In genomic region chr4:38670061-38670894, GRCh38 we compare ENCODE assay signal across 9 cellular contexts. TPM values are rescaled to one million over a fixed set of nuclear protein-coding genes. Genes with fewer than 3 reads are reported as not detected.
DNase-seq lines count a peak whose midpoint lies in the region; ATAC-seq and TF ChIP-seq lines count a peak whose summit lies in the region.
"Had no signal": no experiment of that assay in that cellular context is flagged by ENCODE, and none has a peak within 500 bp of the region (broad histone marks: within the 10 kb centered on the region; RNA-seq: fewer than 3 reads in every experiment).

No MANE protein-coding gene starts in this region.

- H3K4me3 ChIP-seq in mucosa of stomach (ENCODE audit: low read length), result peak overlapping the region; percentile 10
- no peak overlapping the region for H3K4me3 ChIP-seq in tibial artery
- no peak overlapping the region for H3K4me3 ChIP-seq in GM23248

- WGBS in GM23248 (ENCODE audit: low coverage in 1 of 2, low lambda C conversion rate in 2 of 2, missing lambda C conversion rate in 2 of 2), 2 experiments, result 71 to 73% methylated on average over 7 of the region's 7 CpGs

- TF ChIP-seq CTCF in tibial artery (IDR thresholded peaks at IDR 0.05), result no peak

- H3K4me1 ChIP-seq in mucosa of stomach (ENCODE audit: control insufficient read depth, insufficient read depth, low read length), result peaks cover 66% of the 10 kb centered on the region
- peaks cover 4 to 96% (median 73%) of the 10 kb centered on the region in 4 donors for H3K4me1 ChIP-seq in tibial artery
- peaks cover 87% of the 10 kb centered on the region for H3K4me1 ChIP-seq in GM23248 (ENCODE audit: insufficient read depth)

- no peak for ATAC-seq in activated T-cell treated with anti-CD3 and anti-CD28 coated beads, Interleukin-2, amount 50 U/mL, for 4 hours
- ATAC-seq in GM19395 (IDR thresholded peaks at IDR 0.05; ENCODE audit: unreplicated experiment), result no peak

- intact Hi-C loops in tibial artery (cut with DNase I; ENCODE audit: low total_unique reads), result loop anchor here (5.0 kb wide), 2 partner anchors 348 to 603 kb away; no protein-coding TSS in a partner anchor

- H4K20me1 ChIP-seq in GM23248 (ENCODE audit: insufficient read depth), result no peaks in the 10 kb centered on the region

- peaks cover 97% of the 10 kb centered on the region for H3K4me1 Mint-ChIP-seq in activated T-cell treated with anti-CD3 and anti-CD28 coated beads, Interleukin-2, amount 50 U/mL, for 4 hours (ENCODE audit: low read depth)

- in situ Hi-C loops in GM23248 (cut with MboI), result loop anchor here (5.0 to 10.0 kb wide), 3 partner anchors 353 to 605 kb away; no protein-coding TSS in a partner anchor

- peaks cover 96% of the 10 kb centered on the region for H3K79me2 ChIP-seq in GM23248 (ENCODE audit: insufficient read depth)

- no peak overlapping the region for H3K4me2 ChIP-seq in GM23248 (ENCODE audit: unreplicated experiment)

- no peaks in the 10 kb centered on the region for H3K9me3 Mint-ChIP-seq in activated T-cell treated with anti-CD3 and anti-CD28 coated beads, Interleukin-2, amount 50 U/mL, for 4 hours

- H3K27me3 ChIP-seq in mucosa of stomach (ENCODE audit: control insufficient read depth, insufficient read depth, low read length) (no peaks in the 10 kb centered on the region), tibial artery (no peaks in the 10 kb centered on the region), GM23248 (replicated peaks; ENCODE audit: insufficient read depth) (no peaks in the 10 kb centered on the region)

- peak overlapping the region; percentile 63 for H3K4me3 Mint-ChIP-seq in activated T-cell treated with anti-CD3 and anti-CD28 coated beads, Interleukin-2, amount 50 U/mL, for 4 hours

- H3K27ac ChIP-seq in tibial artery (peak overlapping the region; percentile 58 to 83), GM23248 (no peak overlapping the region)

- H3K9ac ChIP-seq in mucosa of stomach (ENCODE audit: low read length) (peak overlapping the region; percentile 68), GM23248 (no peak overlapping the region)

- DNase-seq in activated T-cell treated with anti-CD3 and anti-CD28 coated beads, Interleukin-2, amount 50 U/mL, for 4 hours, result no peak
- DNase-seq in activated T-cell treated with anti-CD3 and anti-CD28 coated beads, Interleukin-2, amount 50 U/mL, for 48 hours, result no peak
- DNase-seq in cerebellar cortex (ENCODE audit: low spot score), result peak; percentile 19
- DNase-seq in tibial artery, result no peak
- no peak for DNase-seq in NCI-H1417 treated with DMSO at 0.1 percent for 48 hours (lab: John Stamatoyannopoulos, UW)
- DNase-seq in GM23248, result no peak
- DNase-seq: NCI-H1694 had no signal

- no peaks in the 10 kb centered on the region for H3K9me3 ChIP-seq in mucosa of stomach (ENCODE audit: control insufficient read depth, low read length)
- H3K9me3 ChIP-seq in tibial artery, result no peaks in the 10 kb centered on the region
- H3K9me3 ChIP-seq in GM23248 (ENCODE audit: low read depth), result no peaks in the 10 kb centered on the region

- H3K36me3 Mint-ChIP-seq in activated T-cell treated with anti-CD3 and anti-CD28 coated beads, Interleukin-2, amount 50 U/mL, for 4 hours (ENCODE audit: insufficient read depth), result no peaks in the 10 kb centered on the region

- no peaks in the 10 kb centered on the region for H3K9me2 ChIP-seq in GM23248 (ENCODE audit: insufficient read depth)

- H3K36me3 ChIP-seq in mucosa of stomach (ENCODE audit: control insufficient read depth, insufficient read depth, low read length) (peaks cover 3% of the 10 kb centered on the region), tibial artery (no peaks in the 10 kb centered on the region), GM23248 (ENCODE audit: low read depth) (no peaks in the 10 kb centered on the region)

- no peak overlapping the region for H2AFZ ChIP-seq in GM23248

- peaks cover 52% of the 10 kb centered on the region for H3F3A ChIP-seq in GM23248 (ENCODE audit: insufficient read depth)

- H3K27me3 Mint-ChIP-seq in activated T-cell treated with anti-CD3 and anti-CD28 coated beads, Interleukin-2, amount 50 U/mL, for 4 hours (ENCODE audit: low read depth), result no peaks in the 10 kb centered on the region

RNA-seq across cellular contexts. Expression of gene KLF3, which starts 6.3 kb away (rescaled TPM):
- total RNA-seq in activated T-cell treated with anti-CD3 and anti-CD28 coated beads, Interleukin-2, amount 50 U/mL, for 4 hours, result 10 to 100 TPM in 2 of 3 donors, 1 to 10 TPM in 1; 9.9 to 12.6 (median 10.9) TPM
- total RNA-seq in GM23248 (2014; rRNA removed; shearing (Covaris generic)), result 12.8 and 14.7 TPM in 2 replicates
- polyA plus RNA-seq in GM23248 (2016; fragmentation: Nextera tagmentation; extraction: Ambion mirVana), result 12.9 and 13.8 TPM in 2 replicates
